ENCODE assay signal across 30 cellular contexts in the genomic region with DNA sequence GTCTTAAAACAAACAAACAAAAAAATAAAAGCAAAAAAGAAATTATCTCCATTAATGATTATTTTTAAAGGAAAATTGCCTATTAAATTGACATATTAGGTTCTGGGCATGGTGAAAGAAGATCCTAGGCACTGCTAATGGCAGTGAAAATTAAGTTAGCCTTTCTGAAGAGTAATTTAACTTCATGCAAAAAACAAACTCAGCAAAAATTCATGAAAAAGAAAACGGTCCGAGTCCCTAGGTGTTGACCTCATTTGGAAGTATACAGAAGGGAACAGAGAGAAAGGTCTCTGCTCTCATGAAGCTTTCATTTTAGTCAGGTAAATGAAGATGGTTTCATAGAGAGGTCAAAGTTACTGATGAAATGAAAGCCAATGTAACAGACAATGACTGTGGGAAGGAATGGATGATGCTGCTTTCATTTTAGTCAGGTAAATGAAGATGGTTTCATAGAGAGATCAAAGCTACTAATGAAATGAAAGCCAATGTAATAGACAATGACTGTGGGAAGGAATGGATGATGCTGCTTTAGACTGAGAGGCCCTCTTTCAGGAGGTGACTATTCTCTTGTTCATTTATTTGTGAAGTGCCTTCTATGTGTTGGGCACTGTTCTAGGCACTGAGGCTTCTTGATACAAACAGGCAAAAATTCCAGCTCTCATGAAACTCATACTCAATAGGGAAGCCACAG. TPM values are rescaled to one million over a fixed set of nuclear protein-coding genes. Genes with fewer than 3 reads are reported as not detected.
"Had no signal": no experiment of that assay in that cellular context is flagged by ENCODE, and none has a peak within 500 bp of the region (broad histone marks: within the 10 kb centered on the region; RNA-seq: fewer than 3 reads in every experiment).

No MANE protein-coding gene starts in this region.

- H3K27me3 Mint-ChIP-seq: memory B cell; stimulated activated memory B cell treated with anti-CD40 and anti-IgM and Interleukin-4, amounts not matched to agents 10 μg/mL and 1 μg/mL and 100 μg/mL, for 72 hours; stimulated activated naive CD8-positive, alpha-beta T cell treated with anti-CD3 and anti-CD28 coated beads, Interleukin-15, Interleukin-2, amounts not matched to agents 100 ng/mL and 50 ng/mL, for 24 hours had no signal

- H3K4me2 ChIP-seq: hepatocyte had no signal

- H3K4me1 Mint-ChIP-seq: memory B cell; natural killer cell; stimulated activated memory B cell treated with anti-CD40 and anti-IgM and Interleukin-4, amounts not matched to agents 10 μg/mL and 1 μg/mL and 100 μg/mL, for 72 hours had no signal

- ATAC-seq: foreskin keratinocyte; gastroesophageal sphincter; heart left ventricle; left lobe of liver; natural killer cell; psoas muscle; right cardiac atrium; stimulated activated memory B cell treated with anti-CD40 and anti-IgM and Interleukin-4, amounts not matched to agents 10 μg/mL and 1 μg/mL and 100 μg/mL, for 72 hours; upper lobe of right lung had no signal

- FAIRE-seq: endothelial cell of umbilical vein had no signal

- DNase-seq: dermis blood vessel endothelial cell; effector memory CD4-positive, alpha-beta T cell; foreskin keratinocyte; heart left ventricle; kidney; natural killer cell; occipital lobe; ovary; psoas muscle; right cardiac atrium; spleen; stimulated activated CD4-positive, alpha-beta T cell treated with anti-CD3 and anti-CD28 coated beads, Interleukin-4, amount 100 ng/mL, for 4 hours; transverse colon; upper lobe of right lung; uterus had no signal

- H3K27me3 ChIP-seq: esophagus muscularis mucosa, foreskin keratinocyte, gastroesophageal sphincter, heart left ventricle, hepatocyte, ovary, spleen, suprapubic skin, transverse colon, upper lobe of right lung, uterus had no signal

- H3K79me2 ChIP-seq: hepatocyte had no signal

- H3K4me1 ChIP-seq: esophagus muscularis mucosa, foreskin keratinocyte, gastroesophageal sphincter, heart left ventricle, psoas muscle, spleen, suprapubic skin, transverse colon, upper lobe of right lung, uterus had no signal

- H3K4me3 ChIP-seq: esophagus muscularis mucosa, gastroesophageal sphincter, heart left ventricle, hepatocyte, lung, ovary, psoas muscle, skin epidermis, spleen, suprapubic skin, transverse colon, upper lobe of right lung, uterus had no signal

- H3K36me3 ChIP-seq: esophagus muscularis mucosa, gastroesophageal sphincter, heart left ventricle, ovary, suprapubic skin, transverse colon, upper lobe of right lung, uterus had no signal

- H3K9me3 ChIP-seq: esophagus muscularis mucosa, gastroesophageal sphincter, ovary, psoas muscle, spleen, suprapubic skin, transverse colon, upper lobe of right lung, uterus had no signal

- H3K9me3 Mint-ChIP-seq: stimulated activated naive CD8-positive, alpha-beta T cell treated with anti-CD3 and anti-CD28 coated beads, Interleukin-15, Interleukin-2, amounts not matched to agents 100 ng/mL and 50 ng/mL, for 24 hours had no signal

- H3K27ac Mint-ChIP-seq: memory B cell; natural killer cell; stimulated activated memory B cell treated with anti-CD40 and anti-IgM and Interleukin-4, amounts not matched to agents 10 μg/mL and 1 μg/mL and 100 μg/mL, for 72 hours; stimulated activated naive CD8-positive, alpha-beta T cell treated with anti-CD3 and anti-CD28 coated beads, Interleukin-15, Interleukin-2, amounts not matched to agents 100 ng/mL and 50 ng/mL, for 24 hours had no signal

- H3K36me3 Mint-ChIP-seq: memory B cell; natural killer cell; stimulated activated memory B cell treated with anti-CD40 and anti-IgM and Interleukin-4, amounts not matched to agents 10 μg/mL and 1 μg/mL and 100 μg/mL, for 72 hours had no signal

- H3K27ac ChIP-seq: esophagus muscularis mucosa, foreskin keratinocyte, gastroesophageal sphincter, heart left ventricle, hepatocyte, ovary, psoas muscle, skin epidermis, spleen, suprapubic skin, transverse colon, upper lobe of right lung, uterus had no signal

- H2AFZ ChIP-seq: hepatocyte had no signal

- H3K4me3 Mint-ChIP-seq: memory B cell; natural killer cell; stimulated activated memory B cell treated with anti-CD40 and anti-IgM and Interleukin-4, amounts not matched to agents 10 μg/mL and 1 μg/mL and 100 μg/mL, for 72 hours; stimulated activated naive CD8-positive, alpha-beta T cell treated with anti-CD3 and anti-CD28 coated beads, Interleukin-15, Interleukin-2, amounts not matched to agents 100 ng/mL and 50 ng/mL, for 24 hours had no signal

RNA-seq across cellular contexts. Expression of gene OVCH1, which starts 50.1 kb away (rescaled TPM):
- total RNA-seq: dermis blood vessel endothelial cell, endothelial cell of umbilical vein, epithelial cell of proximal tubule, foreskin keratinocyte, left lobe of liver, mononuclear cell, natural killer cell, renal cortical epithelial cell had no signal
- polyA plus RNA-seq: foreskin keratinocyte, hepatocyte, liver had no signal
